In the genomic region with DNA sequence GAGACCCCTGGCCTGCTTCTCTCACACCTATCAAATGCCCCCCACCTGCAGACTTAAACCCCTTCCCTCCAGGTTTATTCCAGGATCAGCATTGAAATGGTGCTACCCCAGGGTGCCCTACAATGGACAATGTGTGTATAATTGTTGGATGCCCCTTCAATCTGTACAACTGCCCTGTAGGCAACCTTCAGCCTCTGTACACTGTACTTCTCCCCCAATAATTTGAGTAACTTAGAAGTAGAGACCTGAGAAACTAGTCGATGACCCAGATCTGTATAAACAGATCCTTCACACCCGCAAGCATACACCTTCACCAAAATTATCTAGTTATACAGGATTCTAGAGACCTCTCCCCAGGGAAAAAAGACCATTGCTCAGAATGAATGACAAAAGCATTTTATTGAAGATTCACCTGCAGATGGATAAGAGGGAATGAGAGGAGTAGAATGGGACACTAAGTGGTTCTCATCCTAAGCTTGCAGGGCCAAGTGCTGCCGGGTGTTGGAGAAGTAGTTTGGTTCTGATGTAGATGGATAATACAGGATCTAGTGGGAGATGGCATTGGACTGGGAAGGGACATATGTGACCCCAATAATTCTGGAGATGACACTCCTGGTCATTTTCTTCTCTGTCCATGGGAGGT, we compare ENCODE assay signal across 26 cellular contexts. TPM values are rescaled to one million over a fixed set of nuclear protein-coding genes. Genes with fewer than 3 reads are reported as not detected.
DNase-seq lines count a peak whose midpoint lies in the region; ATAC-seq and TF ChIP-seq lines count a peak whose summit lies in the region.
"Had no signal": no experiment of that assay in that cellular context is flagged by ENCODE, and none has a peak within 500 bp of the region (broad histone marks: within the 10 kb centered on the region; RNA-seq: fewer than 3 reads in every experiment).

No MANE protein-coding gene starts in this region.

- H3K4me1 ChIP-seq in SJSA1 (replicated peaks) (peaks cover 8% of the 10 kb centered on the region), osteoblast (ENCODE audit: insufficient read depth, low read length) (no peaks in the 10 kb centered on the region)

- peaks cover 53% of the 10 kb centered on the region for H3K27me3 Mint-ChIP-seq in type B pancreatic cell
- H3K27me3 Mint-ChIP-seq: CD4-positive, alpha-beta T cell had no signal

- intact Hi-C loops in left cardiac atrium (cut with DNase I), result no loop called here

- no peaks in the 10 kb centered on the region for H3K4me1 Mint-ChIP-seq in type B pancreatic cell (ENCODE audit: unreplicated experiment)
- H3K4me1 Mint-ChIP-seq: B cell had no signal

- H3K4me3 ChIP-seq in SJSA1 (no peak overlapping the region), osteoblast (ENCODE audit: insufficient read depth, low read length) (no peak overlapping the region)
- H3K4me3 ChIP-seq: A549; BLaER1 treated with 17β-estradiol and CSF1 and Interleukin-3, amounts not matched to agents 10 nM and 100 nM; GM12878 had no signal

- TF ChIP-seq CTCF in osteoblast (IDR thresholded peaks at IDR 0.05; ENCODE audit: extremely low read depth, low read depth, low read length), result no peak
- no peak for TF ChIP-seq CTCF in type B pancreatic cell (conservative IDR thresholded peaks at IDR 0.05)

- peaks cover 5% of the 10 kb centered on the region for H3K36me3 Mint-ChIP-seq in type B pancreatic cell
- H3K36me3 Mint-ChIP-seq: CD8-positive, alpha-beta T cell had no signal

- H3K4me2 ChIP-seq in osteoblast (ENCODE audit: insufficient read depth, low read length), result no peak overlapping the region
- H3K4me2 ChIP-seq: A549; BLaER1 treated with 17β-estradiol and CSF1 and Interleukin-3, amounts not matched to agents 10 nM and 100 nM had no signal

- H3K36me3 ChIP-seq in SJSA1 (no peaks in the 10 kb centered on the region), osteoblast (ENCODE audit: insufficient read depth, low read length) (no peaks in the 10 kb centered on the region)
- H3K36me3 ChIP-seq: BLaER1 treated with 17β-estradiol and CSF1 and Interleukin-3, amounts not matched to agents 10 nM and 100 nM had no signal

- H3K27me3 ChIP-seq in SJSA1 (replicated peaks) (peaks cover 71% of the 10 kb centered on the region), osteoblast (ENCODE audit: insufficient read depth, low read length) (peaks cover 10% of the 10 kb centered on the region)
- H3K27me3 ChIP-seq: BLaER1 treated with 17β-estradiol and CSF1 and Interleukin-3, amounts not matched to agents 10 nM and 100 nM had no signal

- no peak for ATAC-seq in left cardiac atrium
- ATAC-seq: A549; CD8-positive, alpha-beta T cell; GM12878 had no signal

- H4K20me1 ChIP-seq in osteoblast (ENCODE audit: insufficient read depth, low read length), result no peaks in the 10 kb centered on the region
- H4K20me1 ChIP-seq: BLaER1 treated with 17β-estradiol and CSF1 and Interleukin-3, amounts not matched to agents 10 nM and 100 nM had no signal

- peak overlapping the region; percentile 31 for H3K4me3 Mint-ChIP-seq in type B pancreatic cell
- H3K4me3 Mint-ChIP-seq: B cell; CD4-positive, alpha-beta T cell; CD8-positive, alpha-beta T cell had no signal

- H3K27ac ChIP-seq in SJSA1 (no peak overlapping the region), osteoblast (ENCODE audit: low read depth, low read length) (no peak overlapping the region)
- H3K27ac ChIP-seq: BLaER1 treated with 17β-estradiol and CSF1 and Interleukin-3, amounts not matched to agents 10 nM and 100 nM; C4-2B had no signal

- H2AFZ ChIP-seq in osteoblast (ENCODE audit: low read length), result no peak overlapping the region

- H3K9me3 ChIP-seq in SJSA1 (replicated peaks), result peaks cover 42% of the 10 kb centered on the region
- no peaks in the 10 kb centered on the region for H3K9me3 ChIP-seq in osteoblast (ENCODE audit: low read depth, low read length)
- H3K9me3 ChIP-seq: A549; BLaER1 treated with 17β-estradiol and CSF1 and Interleukin-3, amounts not matched to agents 10 nM and 100 nM had no signal

- no peaks in the 10 kb centered on the region for H3K9me3 Mint-ChIP-seq in type B pancreatic cell
- H3K9me3 Mint-ChIP-seq: CD4-positive, alpha-beta T cell; CD8-positive, alpha-beta T cell had no signal

- H3K79me2 ChIP-seq in osteoblast (ENCODE audit: insufficient read depth, low read length), result no peaks in the 10 kb centered on the region

- peak overlapping the region; percentile 95 for H3K27ac Mint-ChIP-seq in type B pancreatic cell
- H3K27ac Mint-ChIP-seq: B cell; CD4-positive, alpha-beta T cell; CD8-positive, alpha-beta T cell had no signal

- DNase-seq in SJSA1 (ENCODE audit: low read depth in 1 of 2, low spot score in 2 of 2) (peak; percentile 78 to 91), osteoblast (ENCODE audit: insufficient read length, low spot score, missing footprints) (peak; percentile 54), type B pancreatic cell (ENCODE audit: extremely low spot score, unreplicated experiment) (no peak), left cardiac atrium (no peak), A172 (ENCODE audit: low spot score) (no peak), islet precursor cell (no peak), COLO829 (ENCODE audit: low spot score) (no peak)
- DNase-seq: 8988T; AML-193; CD4-positive, alpha-beta T cell; CD8-positive, alpha-beta T cell; COR-L47; DMS 273 treated with DMSO at 0.1 percent for 48 hours; DMS153; DMS53; DMS79; DND-41; EL; GDM1 had no signal

RNA-seq across cellular contexts. Expression of gene KRT4, which starts 7.6 kb away (rescaled TPM):
- not detected in 2 replicates for total RNA-seq in SJSA1 (2014; rRNA removed; shearing (Covaris generic))
- not detected in 2 replicates for total RNA-seq in osteoblast
- total RNA-seq in type B pancreatic cell (ENCODE audit: low replicate concordance), result 1,276 and 3,134 TPM in 2 replicates
- not detected for total RNA-seq in left cardiac atrium
- 0.07 TPM in 1 of 2 replicates, not detected in the other for total RNA-seq in A172 (2014; rRNA removed; shearing (Covaris generic))
- total RNA-seq: B cell; CD4-positive, alpha-beta T cell; CD8-positive, alpha-beta T cell; Daoy; G401; GM12878 had no signal

RNA-seq across cellular contexts. Expression of gene KRT3, which starts 10.4 kb away (rescaled TPM):
- 0.08 TPM in 1 of 2 replicates, not detected in the other for total RNA-seq in SJSA1 (2014; rRNA removed; shearing (Covaris generic))
- not detected in 2 replicates for total RNA-seq in osteoblast
- total RNA-seq in type B pancreatic cell (ENCODE audit: low replicate concordance), result 0.68 and 2.3 TPM in 2 replicates
- not detected for total RNA-seq in left cardiac atrium
- total RNA-seq in A172 (2014; rRNA removed; shearing (Covaris generic)), result not detected in 2 replicates
- total RNA-seq: B cell; CD4-positive, alpha-beta T cell; CD8-positive, alpha-beta T cell; Daoy; G401; GM12878 had no signal

RNA-seq across cellular contexts. Expression of gene KRT79, which starts 27.8 kb away (rescaled TPM):
- total RNA-seq in SJSA1 (2014; rRNA removed; shearing (Covaris generic)), result 0.08 and 1.1 TPM in 2 replicates
- total RNA-seq in osteoblast, result not detected in 2 replicates
- total RNA-seq in type B pancreatic cell (ENCODE audit: low replicate concordance), result not detected in 2 replicates
- total RNA-seq in left cardiac atrium, result under 1 TPM; 0.16 to 0.77 TPM
- 0.26 and 0.33 TPM in 2 replicates for total RNA-seq in A172 (2014; rRNA removed; shearing (Covaris generic))
- total RNA-seq: B cell; CD4-positive, alpha-beta T cell; CD8-positive, alpha-beta T cell; G401; GM12878 had no signal

RNA-seq across cellular contexts. Expression of gene KRT76, which starts 29.1 kb away (rescaled TPM):
- total RNA-seq in SJSA1 (2014; rRNA removed; shearing (Covaris generic)), result 0.21 TPM in 1 of 2 replicates, not detected in the other
- total RNA-seq in osteoblast (not detected in 2 replicates), type B pancreatic cell (ENCODE audit: low replicate concordance) (not detected in 2 replicates), left cardiac atrium (not detected)
- not detected in 2 replicates for total RNA-seq in A172 (2014; rRNA removed; shearing (Covaris generic))
- total RNA-seq: B cell; CD4-positive, alpha-beta T cell; CD8-positive, alpha-beta T cell; Daoy; G401; GM12878 had no signal

RNA-seq across cellular contexts. Expression of gene KRT78, which starts 42.5 kb away (rescaled TPM):
- total RNA-seq in SJSA1 (2014; rRNA removed; shearing (Covaris generic)), result 0.21 TPM in 1 of 2 replicates, not detected in the other
- total RNA-seq in osteoblast, result not detected in 2 replicates
- 14.7 and 29.1 TPM in 2 replicates for total RNA-seq in type B pancreatic cell (ENCODE audit: low replicate concordance)
- total RNA-seq in left cardiac atrium, result not detected
- not detected in 2 replicates for total RNA-seq in A172 (2014; rRNA removed; shearing (Covaris generic))
- total RNA-seq: B cell; CD4-positive, alpha-beta T cell; CD8-positive, alpha-beta T cell; Daoy; GM12878 had no signal

Comparison
In these comparisons a context has a peak if more than half of its experiments do, and no peak if none do; other contexts are left out.
1. DNase-seq: peak in SJSA1 (2 of 2) and osteoblast (single experiment); none in type B pancreatic cell (single experiment), left cardiac atrium (single experiment), A172 (single experiment), islet precursor cell (single experiment) and COLO829 (single experiment).
2. RNA of gene KRT4, which starts 7.6 kb away (total RNA-seq): 1,276 to 3,134 TPM in type B pancreatic cell; not detected in left cardiac atrium, not detected in SJSA1, not detected in osteoblast and 0.07 TPM in A172; every median in the first group is over 1,000 times any median in the second.